In the genomic region with DNA sequence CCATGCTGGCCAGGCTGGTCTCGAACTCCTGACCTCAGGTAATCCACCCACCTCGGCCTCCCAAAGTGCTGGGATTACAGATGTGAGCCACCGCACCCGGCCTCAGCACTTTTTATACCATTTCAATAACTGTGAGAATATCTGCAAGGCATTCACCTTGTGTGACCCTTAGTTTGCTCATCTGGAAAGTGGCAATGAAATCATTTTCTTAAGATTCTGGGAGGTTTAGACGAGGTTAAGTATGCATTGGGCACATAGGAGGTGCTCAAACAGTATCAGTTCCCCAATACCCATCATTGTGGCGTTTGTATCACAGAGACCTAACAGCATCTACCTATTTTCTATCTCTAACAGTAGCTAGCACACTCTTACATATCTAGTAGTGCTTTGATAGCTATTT, we compare ENCODE assay signal across 17 cellular contexts.
DNase-seq lines count a peak whose midpoint lies in the region; ATAC-seq and TF ChIP-seq lines count a peak whose summit lies in the region.
"Had no signal": no experiment of that assay in that cellular context is flagged by ENCODE, and none has a peak within 500 bp of the region (broad histone marks: within the 10 kb centered on the region; RNA-seq: fewer than 3 reads in every experiment).

No MANE protein-coding gene starts in this region.

- intact Hi-C loops in CD14-positive monocyte (cut with micrococcal nuclease): no loop called here
- intact Hi-C loops in esophagus muscularis mucosa (cut with DNase I): no loop called here

- no peak for TF ChIP-seq EP300 in esophagus muscularis mucosa (IDR thresholded peaks at IDR 0.05)

- H3K36me3 ChIP-seq in OCI-LY1 (ENCODE audit: insufficient read depth, low read length) (no peaks in the 10 kb centered on the region), hepatocyte (replicated peaks; ENCODE audit: insufficient read depth, low read depth) (no peaks in the 10 kb centered on the region), esophagus muscularis mucosa (no peaks in the 10 kb centered on the region)
- H3K36me3 ChIP-seq: BLaER1 treated with 17β-estradiol and CSF1 and Interleukin-3, amounts not matched to agents 10 nM and 100 nM had no signal

- ATAC-seq in GM18868 (IDR thresholded peaks at IDR 0.05; ENCODE audit: unreplicated experiment): peak; percentile 48
- ATAC-seq in GM18858 (IDR thresholded peaks at IDR 0.05; ENCODE audit: unreplicated experiment): no peak

- H3K4me3 Mint-ChIP-seq in CD14-positive monocyte: no peak overlapping the region
- H3K4me3 Mint-ChIP-seq: CD4-positive, alpha-beta T cell; HFFc6 had no signal

- H2AFZ ChIP-seq in OCI-LY1 (ENCODE audit: low read length) (no peak overlapping the region), hepatocyte (no peak overlapping the region)

- H3K27ac ChIP-seq in OCI-LY1 (ENCODE audit: low read depth, low read length, poor library complexity, severe bottlenecking) (peak overlapping the region; percentile 80), hepatocyte (peak overlapping the region; percentile 79), esophagus muscularis mucosa (replicated peaks in 1 of 4) (no peak overlapping the region)
- H3K27ac ChIP-seq: BLaER1 treated with 17β-estradiol and CSF1 and Interleukin-3, amounts not matched to agents 10 nM and 100 nM; KMS-11 had no signal

- in situ Hi-C loops in G401 (cut with HindIII; ENCODE audit: low sequenced_read_pairs): no loop called here

- H3K4me1 Mint-ChIP-seq in CD14-positive monocyte: no peaks in the 10 kb centered on the region

- H3K27me3 Mint-ChIP-seq in CD14-positive monocyte (ENCODE audit: low read depth in 3 of 3): no peaks in the 10 kb centered on the region

- H3K36me3 Mint-ChIP-seq in CD14-positive monocyte: no peaks in the 10 kb centered on the region

- H3K4me3 ChIP-seq in GM12865 (ENCODE audit: low read depth, low read length): no peak overlapping the region
- H3K4me3 ChIP-seq in OCI-LY1 (ENCODE audit: low read depth, low read length, poor library complexity, severe bottlenecking): no peak overlapping the region
- no peak overlapping the region for H3K4me3 ChIP-seq in hepatocyte
- no peak overlapping the region for H3K4me3 ChIP-seq in esophagus muscularis mucosa
- H3K4me3 ChIP-seq: BLaER1 treated with 17β-estradiol and CSF1 and Interleukin-3, amounts not matched to agents 10 nM and 100 nM had no signal

- DNase-seq in GM12865 (ENCODE audit: low read depth): peak; percentile 71
- DNase-seq in hepatocyte (ENCODE audit: low spot score): no peak
- no peak for DNase-seq in CD14-positive monocyte (ENCODE audit: low spot score)
- no peak for DNase-seq in G401 (ENCODE audit: low spot score)
- no peak for DNase-seq in esophagus muscularis mucosa (ENCODE audit: extremely low spot score)
- DNase-seq: ACHN; CD4-positive, alpha-beta T cell; DMS153; DND-41; GF-D8; HCEC 1CT; HFFc6 had no signal

- TF ChIP-seq CTCF in GM12865 (IDR thresholded peaks at IDR 0.05; ENCODE audit: insufficient read depth, low read depth, low read length, missing control alignments) (no peak), OCI-LY1 (IDR thresholded peaks at IDR 0.05; ENCODE audit: low read length) (no peak), hepatocyte (IDR thresholded peaks at IDR 0.05; ENCODE audit: poor library complexity) (no peak), CD14-positive monocyte (IDR thresholded peaks at IDR 0.05) (no peak), esophagus muscularis mucosa (IDR thresholded peaks at IDR 0.05) (no peak)

- H3K79me2 ChIP-seq in OCI-LY1 (ENCODE audit: insufficient read depth, low read length) (no peaks in the 10 kb centered on the region), hepatocyte (no peaks in the 10 kb centered on the region)

- H3K9me2 ChIP-seq in OCI-LY1 (ENCODE audit: low read depth, low read length) (no peaks in the 10 kb centered on the region), hepatocyte (replicated peaks; ENCODE audit: insufficient read depth) (no peaks in the 10 kb centered on the region)

- no peak for TF ChIP-seq POLR2A in esophagus muscularis mucosa (IDR thresholded peaks at IDR 0.05; ENCODE audit: low read depth)

- no peak overlapping the region for H3K9ac ChIP-seq in OCI-LY1 (ENCODE audit: low read length)
- H3K9ac ChIP-seq: BLaER1 treated with 17β-estradiol and CSF1 and Interleukin-3, amounts not matched to agents 10 nM and 100 nM; KMS-11 had no signal

- no peaks in the 10 kb centered on the region for H3K9me3 ChIP-seq in OCI-LY1 (ENCODE audit: low read length)
- H3K9me3 ChIP-seq in hepatocyte (ENCODE audit: low read depth): no peaks in the 10 kb centered on the region
- no peaks in the 10 kb centered on the region for H3K9me3 ChIP-seq in esophagus muscularis mucosa
- H3K9me3 ChIP-seq: BLaER1 treated with 17β-estradiol and CSF1 and Interleukin-3, amounts not matched to agents 10 nM and 100 nM had no signal

- 87% methylated on average over 6 of the region's 6 CpGs for WGBS in hepatocyte (ENCODE audit: low lambda C conversion rate, missing lambda C conversion rate)
- WGBS in esophagus muscularis mucosa: 91% methylated on average over 6 of the region's 6 CpGs

- H3K4me2 ChIP-seq in OCI-LY1 (ENCODE audit: low read length): no peak overlapping the region
- H3K4me2 ChIP-seq in hepatocyte: no peak overlapping the region
- H3K4me2 ChIP-seq: KMS-11 had no signal

- peaks cover 0 to 10% (median 2%) of the 10 kb centered on the region in 7 donors for H3K9me3 Mint-ChIP-seq in CD14-positive monocyte

- H3K4me1 ChIP-seq in OCI-LY1 (ENCODE audit: insufficient read depth, low read length, severe bottlenecking): peaks cover 54% of the 10 kb centered on the region
- H3K4me1 ChIP-seq in hepatocyte (ENCODE audit: insufficient read depth): peaks cover 11% of the 10 kb centered on the region
- H3K4me1 ChIP-seq in esophagus muscularis mucosa: no peaks in the 10 kb centered on the region

- H3F3A ChIP-seq in OCI-LY1 (ENCODE audit: insufficient read depth, low read length): no peaks in the 10 kb centered on the region

- H4K20me1 ChIP-seq in OCI-LY1 (ENCODE audit: insufficient read depth, low read length) (no peaks in the 10 kb centered on the region), hepatocyte (ENCODE audit: insufficient read depth, poor library complexity, severe bottlenecking) (no peaks in the 10 kb centered on the region)
- H4K20me1 ChIP-seq: BLaER1 treated with 17β-estradiol and CSF1 and Interleukin-3, amounts not matched to agents 10 nM and 100 nM had no signal

- H3K27ac Mint-ChIP-seq in CD14-positive monocyte: peak overlapping the region in 1 of 7 donors; percentile 14
- H3K27ac Mint-ChIP-seq: CD4-positive, alpha-beta T cell; HFFc6 had no signal

- H3K27me3 ChIP-seq in OCI-LY1 (ENCODE audit: insufficient read depth, low read length) (no peaks in the 10 kb centered on the region), hepatocyte (no peaks in the 10 kb centered on the region), esophagus muscularis mucosa (no peaks in the 10 kb centered on the region)
- H3K27me3 ChIP-seq: BLaER1 treated with 17β-estradiol and CSF1 and Interleukin-3, amounts not matched to agents 10 nM and 100 nM had no signal

Comparison
In these comparisons a context has a peak if more than half of its experiments do, and no peak if none do; other contexts are left out.
1. H3K27ac ChIP-seq: peak in OCI-LY1 (single experiment) and hepatocyte (single experiment); none in esophagus muscularis mucosa (0 of 4).